ENCODE assay signal across 12 cellular contexts in the genomic region with DNA sequence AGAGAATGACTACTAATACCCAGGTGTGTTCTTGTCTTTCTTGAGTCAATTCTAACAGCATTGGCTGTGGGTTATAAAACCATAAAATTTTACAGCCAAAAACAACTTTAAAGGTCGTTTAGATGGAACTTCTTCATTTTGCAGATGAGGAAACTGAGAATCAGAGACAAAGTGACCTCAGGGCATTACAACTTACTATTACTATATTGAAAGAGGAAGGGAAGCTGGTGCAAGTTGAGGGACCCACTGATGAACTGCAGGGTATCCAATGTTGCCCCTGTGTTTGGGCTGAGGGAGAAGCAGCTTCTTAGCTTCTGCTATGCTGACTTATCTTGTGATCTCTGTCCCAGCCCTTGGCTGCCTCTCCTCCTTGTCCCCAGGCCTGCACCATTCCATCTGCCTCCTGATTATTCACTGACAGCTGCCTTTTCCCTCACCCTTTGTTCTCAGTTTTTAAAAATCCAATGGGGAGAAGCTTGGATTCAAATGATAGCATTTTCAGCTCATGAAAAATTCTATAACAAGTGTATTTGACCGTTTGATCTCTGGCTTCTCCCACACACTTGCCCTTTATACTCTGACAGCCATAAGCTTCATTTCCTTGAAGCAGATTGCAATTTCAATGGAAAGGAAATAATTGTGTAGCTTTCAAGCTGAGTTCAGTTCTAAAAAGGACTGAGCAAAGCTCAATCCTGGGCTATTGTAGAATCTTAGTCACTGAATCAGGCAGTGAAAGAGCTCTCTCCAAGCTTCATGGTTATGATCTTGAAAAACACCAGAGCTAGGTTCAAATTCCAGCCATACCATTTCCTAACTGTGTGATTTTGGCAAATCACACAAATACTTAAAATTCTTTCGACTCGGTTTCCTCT.
A peak's percentile ranks its signal among the peaks of the same experiment; 100 is the strongest.
DNase-seq lines count a peak whose midpoint lies in the region; ATAC-seq and TF ChIP-seq lines count a peak whose summit lies in the region.
"Had no signal": no experiment of that assay in that cellular context is flagged by ENCODE, and none has a peak within 500 bp of the region (broad histone marks: within the 10 kb centered on the region; RNA-seq: fewer than 3 reads in every experiment).

No MANE protein-coding gene starts in this region.

- H3K9me3 ChIP-seq in colonic mucosa = no peaks in the 10 kb centered on the region
- H3K9me3 ChIP-seq: testis had no signal

- H3K9ac ChIP-seq in colonic mucosa (ENCODE audit: low read depth in 2 of 2, low read length in 2 of 2) = peak overlapping the region in 1 of 2 donors; percentile 65

- peak overlapping the region; percentile 74 for H3K27ac Mint-ChIP-seq in neural crest cell (ENCODE audit: unreplicated experiment)

- peaks cover 52% of the 10 kb centered on the region for H3K4me1 Mint-ChIP-seq in neural crest cell

- intact Hi-C loops in colonic mucosa (cut with DNase I) = loop anchor here (5.0 to 10.0 kb wide), 4 partner anchors 115 to 298 kb away; partner anchors contain the start of gene ZFAND5

- H3K9me3 Mint-ChIP-seq in neural crest cell = no peaks in the 10 kb centered on the region

- H3K4me3 ChIP-seq in colonic mucosa = no peak overlapping the region
- H3K4me3 ChIP-seq: testis had no signal

- ATAC-seq in HG03039 (IDR thresholded peaks at IDR 0.05; ENCODE audit: unreplicated experiment) (no peak), GM18511 (IDR thresholded peaks at IDR 0.05; ENCODE audit: unreplicated experiment) (no peak)

- DNase-seq in DMS 273 treated with DMSO at 0.1 percent for 48 hours (lab: John Stamatoyannopoulos, UW) (peak; percentile 24), NOMO-1 treated with DMSO at 0.1 percent for 48 hours (lab: John Stamatoyannopoulos, UW; ENCODE audit: unreplicated experiment) (peak; percentile 10), colonic mucosa (no peak), neural crest cell (ENCODE audit: low read depth, low spot score) (no peak), SW480 (ENCODE audit: low spot score) (no peak)
- DNase-seq in stimulated activated CD4-positive, alpha-beta T cell treated with anti-CD3 and anti-CD28 coated beads, Interleukin-2, amount 100 ng/mL, for 24 hours = no peak
- DNase-seq: Kasumi-1, NCI-H748 treated with DMSO at 0.1 percent for 48 hours, T1000, testis had no signal

- no peaks in the 10 kb centered on the region for H3K27me3 ChIP-seq in colonic mucosa
- H3K27me3 ChIP-seq: testis had no signal

- H3K4me3 Mint-ChIP-seq in neural crest cell = no peak overlapping the region

- H3K27ac ChIP-seq in colonic mucosa = peak overlapping the region; percentile 85
- H3K27ac ChIP-seq: testis had no signal

- TF ChIP-seq CTCF in colonic mucosa (IDR thresholded peaks at IDR 0.05) = no peak
- TF ChIP-seq CTCF in neural crest cell (conservative IDR thresholded peaks at IDR 0.05) = no peak

- H3K27me3 Mint-ChIP-seq in neural crest cell (ENCODE audit: low read depth) = no peaks in the 10 kb centered on the region

- H3K36me3 Mint-ChIP-seq in neural crest cell (ENCODE audit: low read depth) = no peaks in the 10 kb centered on the region

- H3K36me3 ChIP-seq in colonic mucosa = no peaks in the 10 kb centered on the region

- H3K4me1 ChIP-seq in colonic mucosa = no peaks in the 10 kb centered on the region

Comparison
In these comparisons a context has a peak if more than half of its experiments do, and no peak if none do; other contexts are left out.
1. DNase-seq: peak in DMS 273 treated with DMSO at 0.1 percent for 48 hours (single experiment) and NOMO-1 treated with DMSO at 0.1 percent for 48 hours (single experiment); none in colonic mucosa (single experiment), neural crest cell (single experiment), stimulated activated CD4-positive, alpha-beta T cell treated with anti-CD3 and anti-CD28 coated beads, Interleukin-2, amount 100 ng/mL, for 24 hours (0 of 2) and SW480 (single experiment).